Comparison of ENCODE assay signal across 17 cellular contexts in the genomic region with DNA sequence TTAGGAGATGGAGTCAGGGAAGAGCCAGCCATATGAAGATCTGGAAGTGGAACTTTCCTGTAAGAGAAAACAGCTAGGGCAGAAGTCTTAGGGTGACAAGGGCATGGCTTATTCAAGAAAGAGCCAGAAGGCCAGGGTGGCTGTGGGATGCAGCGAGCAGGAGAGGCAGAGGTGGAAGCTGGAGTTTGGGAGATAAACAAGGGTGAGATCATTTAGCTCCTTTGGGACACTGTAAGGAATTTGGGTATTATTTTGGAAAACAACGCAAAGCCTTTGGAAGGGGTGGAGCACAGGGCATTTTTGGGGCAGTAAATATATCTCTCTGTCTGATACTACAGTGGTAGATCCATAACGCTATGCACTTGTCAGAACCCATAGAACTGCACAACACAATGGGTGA. TPM values are rescaled to one million over a fixed set of nuclear protein-coding genes. Genes with fewer than 3 reads are reported as not detected.
DNase-seq lines count a peak whose midpoint lies in the region; ATAC-seq and TF ChIP-seq lines count a peak whose summit lies in the region.
"Had no signal": no experiment of that assay in that cellular context is flagged by ENCODE, and none has a peak within 500 bp of the region (broad histone marks: within the 10 kb centered on the region; RNA-seq: fewer than 3 reads in every experiment).

No MANE protein-coding gene starts in this region.

- CTCF ChIA-PET in RWPE1 (lab: Yijun Ruan, JAX) = interaction anchor here (0.6 to 0.9 kb wide), 2 partner anchors 39 to 932 kb away, joined by 3 read pairs; no protein-coding TSS in a partner anchor

- H3K9me3 ChIP-seq in esophagus squamous epithelium (no peaks in the 10 kb centered on the region), gastrocnemius medialis (no peaks in the 10 kb centered on the region), transverse colon (no peaks in the 10 kb centered on the region)

- no peak for TF ChIP-seq CTCF in RWPE1 (conservative IDR thresholded peaks at IDR 0.05; ENCODE audit: low read depth)
- TF ChIP-seq CTCF in esophagus squamous epithelium (IDR thresholded peaks at IDR 0.05) = no peak
- no peak for TF ChIP-seq CTCF in gastrocnemius medialis (IDR thresholded peaks at IDR 0.05 in 4 of 5, conservative IDR thresholded peaks at IDR 0.05 in 1 of 5)
- no peak for TF ChIP-seq CTCF in transverse colon (IDR thresholded peaks at IDR 0.05)

- H3K36me3 ChIP-seq in esophagus squamous epithelium (no peaks in the 10 kb centered on the region), gastrocnemius medialis (no peaks in the 10 kb centered on the region), transverse colon (no peaks in the 10 kb centered on the region)
- H3K36me3 ChIP-seq: HAP-1 had no signal

- H3K27me3 ChIP-seq in esophagus squamous epithelium (peaks cover 0 to 13% (median 0%) of the 10 kb centered on the region in 4 donors), gastrocnemius medialis (no peaks in the 10 kb centered on the region), transverse colon (peaks cover 3% of the 10 kb centered on the region)

- no peak for DNase-seq in RWPE1 (ENCODE audit: low spot score)
- no peak for DNase-seq in esophagus squamous epithelium (lab: John Stamatoyannopoulos, UW)
- no peak for DNase-seq in gastrocnemius medialis
- DNase-seq in transverse colon = no peak
- DNase-seq in activated naive CD4-positive, alpha-beta T cell treated with Interleukin-2 at 50 U/mL for 16 hours = no peak
- DNase-seq: AML-193, EL, MV-4-11, NCI-H1417, NCI-H2029, NCI-H2171, NCI-H446, NCI-H69 had no signal

- H3K4me1 ChIP-seq in esophagus squamous epithelium (peaks cover 5 to 16% (median 11%) of the 10 kb centered on the region in 3 donors), gastrocnemius medialis (peaks cover 0 to 7% of the 10 kb centered on the region in 2 donors), transverse colon (peaks cover 0 to 3% (median 0%) of the 10 kb centered on the region in 4 donors)
- H3K4me1 ChIP-seq: HAP-1 had no signal

- WGBS in esophagus squamous epithelium, 2 donors = 89 to 90% methylated on average over 3 of the region's 3 CpGs
- 80 to 100% methylated on average over 3 of the region's 3 CpGs for WGBS in transverse colon (ENCODE audit: low coverage in 1 of 2), 2 donors

- no peak for TF ChIP-seq EP300 in transverse colon (IDR thresholded peaks at IDR 0.05; ENCODE audit: low read depth)

- POLR2A ChIA-PET in RWPE1 (lab: Yijun Ruan, JAX; ENCODE audit: low non-redundant PET) = no interaction called here

- intact Hi-C loops in esophagus squamous epithelium (cut with DNase I) (no loop called here), gastrocnemius medialis (cut with DNase I; ENCODE audit: low total_unique reads) (no loop called here), transverse colon (cut with DNase I; ENCODE audit: low total_unique reads) (no loop called here)

- H3K27ac ChIP-seq in RWPE1 (peak overlapping the region; percentile 18; the same call in 1 of the 2 replicates), esophagus squamous epithelium (peak overlapping the region in 3 of 4 donors; percentile 31 to 84 (median 73)), gastrocnemius medialis (peak overlapping the region in 3 of 4 donors; percentile 37 to 61 (median 56)), transverse colon (peak overlapping the region in 3 of 4 donors; percentile 35 to 59 (median 37))

- H3K4me3 ChIP-seq in esophagus squamous epithelium (no peak overlapping the region), gastrocnemius medialis (no peak overlapping the region), transverse colon (no peak overlapping the region)
- H3K4me3 ChIP-seq: HAP-1 had no signal

- ATAC-seq in gastrocnemius medialis (no peak), HG03565 (IDR thresholded peaks at IDR 0.05; ENCODE audit: unreplicated experiment) (no peak), GM18519 (IDR thresholded peaks at IDR 0.05; ENCODE audit: low FRiP score, unreplicated experiment) (no peak), HG03521 (IDR thresholded peaks at IDR 0.05; ENCODE audit: unreplicated experiment) (no peak)

- in situ Hi-C loops in gastrocnemius medialis (cut with MboI; ENCODE audit: low sequenced_read_pairs in 4 of 4) = no loop called here
- in situ Hi-C loops in transverse colon (cut with MboI; ENCODE audit: low pct_ligation_motif_present in 1 of 4, low pct_unique_long_range_greater_than_20kb in 1 of 4, low sequenced_read_pairs in 3 of 4) = no loop called here

- TF ChIP-seq POLR2A in esophagus squamous epithelium (IDR thresholded peaks at IDR 0.05) (no peak), gastrocnemius medialis (IDR thresholded peaks at IDR 0.05) (no peak), transverse colon (IDR thresholded peaks at IDR 0.05) (no peak)

RNA-seq across cellular contexts. Expression of gene IL16, which starts 5.0 kb away (rescaled TPM):
- 10 to 100 TPM in 1 of 4 donors, 1 to 10 TPM in 3; 2.3 to 20.0 (median 4.6) TPM for total RNA-seq in esophagus squamous epithelium
- 1 to 10 TPM; 3.3 to 4.5 (median 4.3) TPM for total RNA-seq in gastrocnemius medialis
- total RNA-seq in transverse colon = 10 to 100 TPM in 3 of 4 donors, 1 to 10 TPM in 1; 5.2 to 40.0 (median 22.3) TPM

RNA-seq across cellular contexts. Expression of gene CFAP161, which starts 57.6 kb away (rescaled TPM):
- total RNA-seq in esophagus squamous epithelium = under 1 TPM in 2 of 4 donors, not detected in 2; 0.38 to 0.88 TPM
- total RNA-seq in gastrocnemius medialis = not detected
- not detected for total RNA-seq in transverse colon

Comparison
In these comparisons a context has a peak if more than half of its experiments do, and no peak if none do; other contexts are left out.
1. H3K27ac ChIP-seq: peak in every context shown above with its lines; median percentile 73 in esophagus squamous epithelium; 56 in gastrocnemius medialis; 37 in transverse colon; 18 in RWPE1.